ENCODE assay signal across 8 cellular contexts in genomic region chr13:20136781-20137703, GRCh38. TPM values are rescaled to one million over a fixed set of nuclear protein-coding genes. Genes with fewer than 3 reads are reported as not detected.
DNase-seq lines count a peak whose midpoint lies in the region; ATAC-seq and TF ChIP-seq lines count a peak whose summit lies in the region.

No MANE protein-coding gene starts in this region.

- H3K27me3 ChIP-seq in cardiac muscle cell: no peaks in the 10 kb centered on the region
- peaks cover 65% of the 10 kb centered on the region for H3K27me3 ChIP-seq in WERI-Rb-1 (ENCODE audit: insufficient read depth, low read depth, severe bottlenecking)

- ATAC-seq in HG02571 (IDR thresholded peaks at IDR 0.05; ENCODE audit: unreplicated experiment): no peak

- peaks cover 43% of the 10 kb centered on the region for H3K4me1 ChIP-seq in cardiac muscle cell (ENCODE audit: low read depth)

- H3K9me3 ChIP-seq in cardiac muscle cell (ENCODE audit: low read depth): no peaks in the 10 kb centered on the region
- H3K9me3 ChIP-seq in WERI-Rb-1 (ENCODE audit: severe bottlenecking): no peaks in the 10 kb centered on the region

- TF ChIP-seq CTCF in cardiac muscle cell (IDR thresholded peaks at IDR 0.05; ENCODE audit: low read depth, low read length) (peak; percentile 51), WERI-Rb-1 (IDR thresholded peaks at IDR 0.05; ENCODE audit: low read depth, low read length) (peak; percentile 68), fibroblast of mammary gland (conservative IDR thresholded peaks at IDR 0.05; ENCODE audit: control insufficient read depth, insufficient read depth, low read depth, low read length) (peak; percentile 45)

- H3K36me3 ChIP-seq in cardiac muscle cell (peaks cover 9% of the 10 kb centered on the region), WERI-Rb-1 (no peaks in the 10 kb centered on the region)

- peak overlapping the region; percentile 94 for H3K27ac ChIP-seq in cardiac muscle cell
- H3K27ac ChIP-seq in WERI-Rb-1: no peak overlapping the region

- intact Hi-C loops in cardiac septum (cut with DNase I): no loop called here

- H3K4me3 ChIP-seq in cardiac muscle cell (no peak overlapping the region), WERI-Rb-1 (ENCODE audit: low read depth, low read length) (no peak overlapping the region), fibroblast of mammary gland (ENCODE audit: control insufficient read depth, low read depth, low read length) (no peak overlapping the region)

- peak in 1 of 2 donors; percentile 25 for DNase-seq in cardiac muscle cell (ENCODE audit: low read depth in 1 of 2, low spot score in 1 of 2)
- DNase-seq in cardiac septum (ENCODE audit: low spot score): no peak
- DNase-seq in WERI-Rb-1: peak; percentile 27
- peak; percentile 19 for DNase-seq in fibroblast of mammary gland (ENCODE audit: low read depth)
- peak; percentile 73 for DNase-seq in stimulated activated CD4-positive, alpha-beta T cell treated with anti-CD3 and anti-CD28 coated beads, Interleukin-15, amount 100 ng/mL, for 24 hours
- no peak for DNase-seq in superior temporal gyrus (ENCODE audit: extremely low spot score)
- DNase-seq in mucosa of gallbladder (ENCODE audit: low spot score): no peak

RNA-seq across cellular contexts. Expression of gene GJA3, which starts 23.8 kb away (rescaled TPM):
- total RNA-seq in cardiac muscle cell (189 and 201 TPM in 2 replicates), cardiac septum (25.9 TPM), mucosa of gallbladder (1.7 TPM)
- polyA plus RNA-seq in cardiac muscle cell: 123 and 136 TPM in 2 replicates

RNA-seq across cellular contexts. Expression of gene GJB2, which starts 55.7 kb away (rescaled TPM):
- total RNA-seq in cardiac muscle cell (2.9 and 5.9 TPM in 2 replicates), cardiac septum (0.46 TPM), mucosa of gallbladder (31.0 TPM)
- polyA plus RNA-seq in cardiac muscle cell: 4.7 and 6.6 TPM in 2 replicates

Comparison
In these comparisons a context has a peak if more than half of its experiments do, and no peak if none do; other contexts are left out.
1. DNase-seq: peak in WERI-Rb-1 (single experiment), fibroblast of mammary gland (single experiment) and stimulated activated CD4-positive, alpha-beta T cell treated with anti-CD3 and anti-CD28 coated beads, Interleukin-15, amount 100 ng/mL, for 24 hours (single experiment); none in cardiac septum (single experiment), superior temporal gyrus (single experiment) and mucosa of gallbladder (single experiment).
2. RNA of gene GJA3, which starts 23.8 kb away (total RNA-seq): 189 to 201 TPM in cardiac muscle cell and 25.9 TPM in cardiac septum (single experiment); 1.7 TPM in mucosa of gallbladder (single experiment); every median in the first group is over 10 times any median in the second.
3. Peak in every context shown above with its lines, with median percentiles within 50 percentile points of each other: CTCF ChIP-seq.